Comparison of ENCODE assay signal across 1 cellular context in genomic region chr4:78776031-78776728, GRCh38.
TF ChIP-seq lines count a peak whose summit lies in the region.

TSS of gene BMP2K (plus strand) at chr4:78776350. CDS start at chr4:78776544, 194 bp downstream.

TF ChIP-seq in K562, 482 proteins besides CTCF, POLR2A, EP300 and RAD21 (continued from another document and continues in another):
- peak in 1 of 3 experiments; percentile 49 for TF ChIP-seq YY1 (IDR thresholded peaks at IDR 0.05; ENCODE audit: borderline replicate concordance in 1 of 3, control insufficient read depth in 1 of 3, extremely low read depth in 1 of 3, insufficient read depth in 3 of 3, insufficient read length in 1 of 3, insufficient replicate concordance in 2 of 3, low read depth in 1 of 3, low read length in 2 of 3)
- TF ChIP-seq, protein P1, sequence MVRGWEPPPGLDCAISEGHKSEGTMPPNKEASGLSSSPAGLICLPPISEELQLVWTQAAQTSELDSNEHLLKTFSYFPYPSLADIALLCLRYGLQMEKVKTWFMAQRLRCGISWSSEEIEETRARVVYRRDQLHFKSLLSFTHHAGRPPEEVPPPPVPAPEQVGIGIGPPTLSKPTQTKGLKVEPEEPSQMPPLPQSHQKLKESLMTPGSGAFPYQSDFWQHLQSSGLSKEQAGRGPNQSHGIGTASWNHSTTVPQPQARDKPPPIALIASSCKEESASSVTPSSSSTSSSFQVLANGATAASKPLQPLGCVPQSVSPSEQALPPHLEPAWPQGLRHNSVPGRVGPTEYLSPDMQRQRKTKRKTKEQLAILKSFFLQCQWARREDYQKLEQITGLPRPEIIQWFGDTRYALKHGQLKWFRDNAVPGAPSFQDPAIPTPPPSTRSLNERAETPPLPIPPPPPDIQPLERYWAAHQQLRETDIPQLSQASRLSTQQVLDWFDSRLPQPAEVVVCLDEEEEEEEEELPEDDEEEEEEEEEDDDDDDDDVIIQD (CRISPR knock-in tag; IDR thresholded peaks at IDR 0.05) = no peak
- TF ChIP-seq DNMT1 (IDR thresholded peaks at IDR 0.05) = no peak
- no peak; the same call in 1 of the 2 replicates for TF ChIP-seq KAT7 (CRISPR knock-in tag; IDR thresholded peaks at IDR 0.05; ENCODE audit: borderline replicate concordance)
- TF ChIP-seq, protein P2, sequence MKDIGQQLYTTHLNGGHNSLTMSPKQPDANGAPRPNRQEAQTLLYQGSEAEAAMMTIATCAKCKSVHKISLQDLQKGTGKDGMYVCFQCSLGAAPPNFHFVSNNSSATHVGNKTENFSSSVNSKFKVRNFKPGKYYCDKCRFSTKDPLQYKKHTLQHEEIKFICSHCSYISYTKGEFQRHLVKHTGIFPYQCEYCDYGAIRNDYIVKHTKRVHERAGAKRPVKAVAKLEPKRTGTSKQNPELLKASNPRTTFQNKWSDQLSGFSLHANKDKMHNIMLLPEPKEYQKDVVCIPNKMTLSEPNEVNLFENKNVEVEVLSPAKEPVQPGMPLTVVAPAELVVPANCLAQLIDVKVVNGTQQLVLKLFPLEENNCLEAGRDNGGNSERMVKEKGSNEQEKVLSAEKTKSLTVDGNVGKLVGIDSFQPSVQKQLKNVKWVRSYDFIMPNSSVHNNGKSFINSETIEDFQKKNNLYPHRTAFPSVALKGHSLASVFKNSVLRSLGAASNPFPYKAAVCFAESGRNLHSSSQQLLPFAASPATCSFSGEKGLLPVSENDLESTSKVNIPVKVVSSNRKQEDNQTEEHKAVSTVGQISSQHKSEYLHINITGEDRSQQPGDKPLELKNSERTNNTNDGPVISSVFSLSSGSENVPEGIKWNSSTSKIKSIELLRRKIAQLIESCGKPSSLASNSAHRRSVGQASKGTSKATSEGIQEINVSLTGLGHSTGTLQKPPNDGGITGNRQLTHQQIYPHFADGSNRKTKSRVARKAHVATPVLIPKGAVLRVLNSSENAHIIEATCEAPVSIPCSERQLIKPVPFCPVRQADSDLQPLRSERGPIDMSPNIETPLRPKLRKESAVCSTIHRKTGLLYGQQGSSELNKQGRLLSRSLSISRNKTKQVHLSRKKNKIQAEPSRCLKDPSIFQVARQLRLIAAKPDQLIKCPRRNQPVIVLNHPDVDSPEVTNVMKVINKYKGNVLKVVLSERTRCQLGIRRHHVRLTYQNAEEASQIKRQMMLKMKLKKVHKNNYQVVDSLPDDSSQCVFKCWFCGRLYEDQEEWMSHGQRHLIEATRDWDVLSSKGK (CRISPR knock-in tag; IDR thresholded peaks at IDR 0.05) = no peak
- TF ChIP-seq SAFB2 (IDR thresholded peaks at IDR 0.05; ENCODE audit: borderline replicate concordance, low read depth, low read length, severe bottlenecking) = no peak
- no peak for TF ChIP-seq FOXP4 (CRISPR knock-in tag; IDR thresholded peaks at IDR 0.05; ENCODE audit: borderline replicate concordance)
- 0 out of 2 replicates have a peak, but pooled peaks have one; percentile 23 for TF ChIP-seq ZNF175 (CRISPR knock-in tag; IDR thresholded peaks at IDR 0.05; ENCODE audit: low read depth)
- TF ChIP-seq POLR2G (IDR thresholded peaks at IDR 0.05; ENCODE audit: low read depth, low read length) = peak; percentile 92
- TF ChIP-seq, protein P3, sequence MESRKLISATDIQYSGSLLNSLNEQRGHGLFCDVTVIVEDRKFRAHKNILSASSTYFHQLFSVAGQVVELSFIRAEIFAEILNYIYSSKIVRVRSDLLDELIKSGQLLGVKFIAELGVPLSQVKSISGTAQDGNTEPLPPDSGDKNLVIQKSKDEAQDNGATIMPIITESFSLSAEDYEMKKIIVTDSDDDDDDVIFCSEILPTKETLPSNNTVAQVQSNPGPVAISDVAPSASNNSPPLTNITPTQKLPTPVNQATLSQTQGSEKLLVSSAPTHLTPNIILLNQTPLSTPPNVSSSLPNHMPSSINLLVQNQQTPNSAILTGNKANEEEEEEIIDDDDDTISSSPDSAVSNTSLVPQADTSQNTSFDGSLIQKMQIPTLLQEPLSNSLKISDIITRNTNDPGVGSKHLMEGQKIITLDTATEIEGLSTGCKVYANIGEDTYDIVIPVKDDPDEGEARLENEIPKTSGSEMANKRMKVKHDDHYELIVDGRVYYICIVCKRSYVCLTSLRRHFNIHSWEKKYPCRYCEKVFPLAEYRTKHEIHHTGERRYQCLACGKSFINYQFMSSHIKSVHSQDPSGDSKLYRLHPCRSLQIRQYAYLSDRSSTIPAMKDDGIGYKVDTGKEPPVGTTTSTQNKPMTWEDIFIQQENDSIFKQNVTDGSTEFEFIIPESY (CRISPR knock-in tag; IDR thresholded peaks at IDR 0.05) = no peak
- TF ChIP-seq, protein P4, sequence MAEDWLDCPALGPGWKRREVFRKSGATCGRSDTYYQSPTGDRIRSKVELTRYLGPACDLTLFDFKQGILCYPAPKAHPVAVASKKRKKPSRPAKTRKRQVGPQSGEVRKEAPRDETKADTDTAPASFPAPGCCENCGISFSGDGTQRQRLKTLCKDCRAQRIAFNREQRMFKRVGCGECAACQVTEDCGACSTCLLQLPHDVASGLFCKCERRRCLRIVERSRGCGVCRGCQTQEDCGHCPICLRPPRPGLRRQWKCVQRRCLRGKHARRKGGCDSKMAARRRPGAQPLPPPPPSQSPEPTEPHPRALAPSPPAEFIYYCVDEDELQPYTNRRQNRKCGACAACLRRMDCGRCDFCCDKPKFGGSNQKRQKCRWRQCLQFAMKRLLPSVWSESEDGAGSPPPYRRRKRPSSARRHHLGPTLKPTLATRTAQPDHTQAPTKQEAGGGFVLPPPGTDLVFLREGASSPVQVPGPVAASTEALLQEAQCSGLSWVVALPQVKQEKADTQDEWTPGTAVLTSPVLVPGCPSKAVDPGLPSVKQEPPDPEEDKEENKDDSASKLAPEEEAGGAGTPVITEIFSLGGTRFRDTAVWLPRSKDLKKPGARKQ (CRISPR knock-in tag; IDR thresholded peaks at IDR 0.05) = no peak
- no peak for TF ChIP-seq ZNF551 (CRISPR knock-in tag; IDR thresholded peaks at IDR 0.05)
- no peak for TF ChIP-seq RNF219 (CRISPR knock-in tag; IDR thresholded peaks at IDR 0.05)
- no peak for TF ChIP-seq PBX2 (CRISPR knock-in tag; IDR thresholded peaks at IDR 0.05; ENCODE audit: low read depth)
- no peak for TF ChIP-seq PBX2 (tag; conservative IDR thresholded peaks at IDR 0.05; ENCODE audit: low read depth)
- TF ChIP-seq ZNF699 (CRISPR knock-in tag; IDR thresholded peaks at IDR 0.05; ENCODE audit: insufficient replicate concordance) = no peak
- TF ChIP-seq FUS (optimal IDR thresholded peaks at IDR 0.05; ENCODE audit: low read depth, low read length) = peak; percentile 40
- no peak for TF ChIP-seq GABPB2 (CRISPR knock-in tag; conservative IDR thresholded peaks at IDR 0.05)
- TF ChIP-seq, protein P5, sequence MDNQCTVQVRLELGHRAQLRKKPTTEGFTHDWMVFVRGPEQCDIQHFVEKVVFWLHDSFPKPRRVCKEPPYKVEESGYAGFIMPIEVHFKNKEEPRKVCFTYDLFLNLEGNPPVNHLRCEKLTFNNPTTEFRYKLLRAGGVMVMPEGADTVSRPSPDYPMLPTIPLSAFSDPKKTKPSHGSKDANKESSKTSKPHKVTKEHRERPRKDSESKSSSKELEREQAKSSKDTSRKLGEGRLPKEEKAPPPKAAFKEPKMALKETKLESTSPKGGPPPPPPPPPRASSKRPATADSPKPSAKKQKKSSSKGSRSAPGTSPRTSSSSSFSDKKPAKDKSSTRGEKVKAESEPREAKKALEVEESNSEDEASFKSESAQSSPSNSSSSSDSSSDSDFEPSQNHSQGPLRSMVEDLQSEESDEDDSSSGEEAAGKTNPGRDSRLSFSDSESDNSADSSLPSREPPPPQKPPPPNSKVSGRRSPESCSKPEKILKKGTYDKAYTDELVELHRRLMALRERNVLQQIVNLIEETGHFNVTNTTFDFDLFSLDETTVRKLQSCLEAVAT (IDR thresholded peaks at IDR 0.05) = no peak
- no peak for TF ChIP-seq SRSF9 (IDR thresholded peaks at IDR 0.05; ENCODE audit: borderline replicate concordance, low read depth, low read length)
- TF ChIP-seq HMG20B (CRISPR knock-in tag; IDR thresholded peaks at IDR 0.05) = no peak
- no peak for TF ChIP-seq NFRKB (IDR thresholded peaks at IDR 0.05; ENCODE audit: low read depth)
- TF ChIP-seq, protein P6, sequence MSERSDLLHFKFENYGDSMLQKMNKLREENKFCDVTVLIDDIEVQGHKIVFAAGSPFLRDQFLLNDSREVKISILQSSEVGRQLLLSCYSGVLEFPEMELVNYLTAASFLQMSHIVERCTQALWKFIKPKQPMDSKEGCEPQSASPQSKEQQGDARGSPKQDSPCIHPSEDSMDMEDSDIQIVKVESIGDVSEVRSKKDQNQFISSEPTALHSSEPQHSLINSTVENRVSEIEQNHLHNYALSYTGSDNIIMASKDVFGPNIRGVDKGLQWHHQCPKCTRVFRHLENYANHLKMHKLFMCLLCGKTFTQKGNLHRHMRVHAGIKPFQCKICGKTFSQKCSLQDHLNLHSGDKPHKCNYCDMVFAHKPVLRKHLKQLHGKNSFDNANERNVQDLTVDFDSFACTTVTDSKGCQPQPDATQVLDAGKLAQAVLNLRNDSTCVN (CRISPR knock-in tag; IDR thresholded peaks at IDR 0.05) = no peak
- no peak for TF ChIP-seq HEY1 (CRISPR knock-in tag; IDR thresholded peaks at IDR 0.05; ENCODE audit: borderline replicate concordance)
- TF ChIP-seq ZNF24 (IDR thresholded peaks at IDR 0.05) = no peak
- no peak for TF ChIP-seq ZNF253 (CRISPR knock-in tag; conservative IDR thresholded peaks at IDR 0.05)
- no peak for TF ChIP-seq ZBTB17 (CRISPR knock-in tag; IDR thresholded peaks at IDR 0.05)
- TF ChIP-seq KAT2B (IDR thresholded peaks at IDR 0.05; ENCODE audit: low read depth, low read length) = no peak
- no peak for TF ChIP-seq CBFA2T3 (IDR thresholded peaks at IDR 0.05)
- no peak for TF ChIP-seq ZNF511 (CRISPR knock-in tag; IDR thresholded peaks at IDR 0.05)
- TF ChIP-seq HOXB6 (CRISPR knock-in tag; IDR thresholded peaks at IDR 0.05; ENCODE audit: borderline replicate concordance) = no peak
- no peak for TF ChIP-seq MNT (conservative IDR thresholded peaks at IDR 0.05)
- no peak for TF ChIP-seq HDAC2 (IDR thresholded peaks at IDR 0.05)
- TF ChIP-seq HSF4 (CRISPR knock-in tag; IDR thresholded peaks at IDR 0.05; ENCODE audit: borderline replicate concordance) = no peak
- peak; percentile 49 for TF ChIP-seq FIP1L1 (IDR thresholded peaks at IDR 0.05; ENCODE audit: low read depth, low read length, poor library complexity, severe bottlenecking)
